20 cellular contexts compared by ENCODE assay signal in genomic region chr2:239874636-239875356, GRCh38.
"Had no signal": no experiment of that assay in that cellular context is flagged by ENCODE, and none has a peak within 500 bp of the region (broad histone marks: within the 10 kb centered on the region; RNA-seq: fewer than 3 reads in every experiment).

No MANE protein-coding gene starts in this region.

- FAIRE-seq: frontal cortex, keratinocyte had no signal

- H3K27ac ChIP-seq: brain microvascular endothelial cell, epithelial cell of prostate, left ventricle myocardium inferior, transverse colon had no signal

- H3K4me1 ChIP-seq: left ventricle myocardium inferior, transverse colon had no signal

- DNase-seq: activated B cell treated with CpG ODN at 0.5 μM for 24 hours; activated CD4-positive, alpha-beta T cell treated with anti-CD3 and anti-CD28 coated beads, Interleukin-2, amount 10 ng/mL, durations not matched to agents 7 days and 5 days; activated gamma-delta T cell treated with Interleukin-2 at 50 U/mL for 16 hours; activated T-cell treated with anti-CD3 and anti-CD28 coated beads, Interleukin-2, amount 50 U/mL, for 4 hours; brain microvascular endothelial cell; effector memory CD8-positive, alpha-beta T cell; left ventricle myocardium inferior; mucosa of descending colon; naive thymus-derived CD4-positive, alpha-beta T cell; retina; stimulated activated CD4-positive, alpha-beta T cell treated with anti-CD3 and anti-CD28 coated beads, Interleukin-4, amount 100 ng/mL, for 1 hour; stimulated activated naive B cell treated with anti-CD40 and anti-IgM and Interleukin-4, amounts not matched to agents 10 μg/mL and 1 μg/mL and 100 μg/mL, for 72 hours; SW 1271; transverse colon had no signal

- H3K4me3 Mint-ChIP-seq: activated B cell treated with CpG ODN at 0.5 μM for 24 hours; activated CD4-positive, alpha-beta T cell treated with anti-CD3 and anti-CD28 coated beads, Interleukin-2, amount 10 ng/mL, durations not matched to agents 7 days and 5 days; activated naive CD8-positive, alpha-beta T cell; activated T-cell treated with anti-CD3 and anti-CD28 coated beads, Interleukin-2, amount 50 U/mL, for 4 hours; dendritic cell treated with granulocyte-macrophage colony-stimulating factor and Interleukin-4, amounts not matched to agents 40 ng/mL and 50 ng/mL, for 4 days; effector memory CD8-positive, alpha-beta T cell; memory B cell; naive thymus-derived CD4-positive, alpha-beta T cell; stimulated activated naive B cell treated with anti-CD40 and anti-IgM and Interleukin-4, amounts not matched to agents 10 μg/mL and 1 μg/mL and 100 μg/mL, for 72 hours had no signal

- H3K36me3 Mint-ChIP-seq: activated naive CD8-positive, alpha-beta T cell; memory B cell; naive thymus-derived CD4-positive, alpha-beta T cell had no signal

- ATAC-seq: effector memory CD8-positive, alpha-beta T cell; mucosa of descending colon; naive thymus-derived CD4-positive, alpha-beta T cell; stimulated activated naive B cell treated with anti-CD40 and anti-IgM and Interleukin-4, amounts not matched to agents 10 μg/mL and 1 μg/mL and 100 μg/mL, for 72 hours had no signal

- H3K36me3 ChIP-seq: brain microvascular endothelial cell, left ventricle myocardium inferior, transverse colon had no signal

- H3K27ac Mint-ChIP-seq: activated B cell treated with CpG ODN at 0.5 μM for 24 hours; activated CD4-positive, alpha-beta T cell treated with anti-CD3 and anti-CD28 coated beads, Interleukin-2, amount 10 ng/mL, durations not matched to agents 7 days and 5 days; activated naive CD8-positive, alpha-beta T cell; dendritic cell treated with granulocyte-macrophage colony-stimulating factor and Interleukin-4, amounts not matched to agents 40 ng/mL and 50 ng/mL, for 4 days; effector memory CD8-positive, alpha-beta T cell; memory B cell; naive thymus-derived CD4-positive, alpha-beta T cell; stimulated activated naive B cell treated with anti-CD40 and anti-IgM and Interleukin-4, amounts not matched to agents 10 μg/mL and 1 μg/mL and 100 μg/mL, for 72 hours had no signal

- H3K9me3 ChIP-seq: mucosa of descending colon, transverse colon had no signal

- H3K27me3 Mint-ChIP-seq: activated CD4-positive, alpha-beta T cell treated with anti-CD3 and anti-CD28 coated beads, Interleukin-2, amount 10 ng/mL, durations not matched to agents 7 days and 5 days had no signal

- H3K4me3 ChIP-seq: left ventricle myocardium inferior, mucosa of descending colon, transverse colon had no signal

- H3K9me3 Mint-ChIP-seq: activated B cell treated with CpG ODN at 0.5 μM for 24 hours; activated CD4-positive, alpha-beta T cell treated with anti-CD3 and anti-CD28 coated beads, Interleukin-2, amount 10 ng/mL, durations not matched to agents 7 days and 5 days; activated T-cell treated with anti-CD3 and anti-CD28 coated beads, Interleukin-2, amount 50 U/mL, for 4 hours; dendritic cell treated with granulocyte-macrophage colony-stimulating factor and Interleukin-4, amounts not matched to agents 40 ng/mL and 50 ng/mL, for 4 days; effector memory CD8-positive, alpha-beta T cell; memory B cell; naive thymus-derived CD4-positive, alpha-beta T cell had no signal

- H3K27me3 ChIP-seq: brain microvascular endothelial cell, transverse colon had no signal
